In genomic region chr2:30514134-30514860, GRCh38 we compare ENCODE assay signal across 12 cellular contexts.
DNase-seq lines count a peak whose midpoint lies in the region; ATAC-seq and TF ChIP-seq lines count a peak whose summit lies in the region.
"Had no signal": no experiment of that assay in that cellular context is flagged by ENCODE, and none has a peak within 500 bp of the region (broad histone marks: within the 10 kb centered on the region; RNA-seq: fewer than 3 reads in every experiment).

No MANE protein-coding gene starts in this region.

- POLR2A ChIA-PET in HCT116 (lab: Charles Lee), result no interaction called here

- intact Hi-C loops in HCT116 (cut with micrococcal nuclease), result no loop called here
- intact Hi-C loops in right cardiac atrium (cut with DNase I), result no loop called here

- no TSS peak for BruUV-seq in HCT116 (replicated peaks; lab: Mats Ljungman, UMichigan)

- H3K4me2 ChIP-seq in HCT116 (ENCODE audit: low read length), result peak overlapping the region; percentile 45

- DNase-seq in AG08396 (ENCODE audit: low spot score) (peak; percentile 36), HCT116 (ENCODE audit: low read depth, low spot score) (no peak), amniotic epithelial cell (ENCODE audit: low read depth) (peak; percentile 55), right cardiac atrium (peak in 2 of 3 donors; percentile 30 to 62), iPS-NIHi11 (ENCODE audit: low spot score) (no peak)
- DNase-seq in activated CD4-positive, alpha-beta T cell treated with anti-CD3 and anti-CD28 coated beads for 48 hours, result no peak
- DNase-seq in activated CD4-positive, CD25-positive, alpha-beta regulatory T cell treated with anti-CD3 and anti-CD28 coated beads, Interleukin-2, amount 50 U/mL, for 72 hours, result no peak
- DNase-seq: CD4-positive, CD25-positive, alpha-beta regulatory T cell; immature natural killer cell; NCI-H2029 treated with DMSO at 0.1 percent for 48 hours had no signal

- no peak for TF ChIP-seq RAD21 in HCT116 (IDR thresholded peaks at IDR 0.05; ENCODE audit: low read depth)

- H3K9me2 ChIP-seq in HCT116 (ENCODE audit: insufficient read depth), result no peaks in the 10 kb centered on the region

- CTCF ChIA-PET in HCT116 (lab: Charles Lee), result no interaction called here

- peaks cover 23% of the 10 kb centered on the region for H4K20me1 ChIP-seq in HCT116 (ENCODE audit: insufficient read depth)

- no peak overlapping the region for H3K9ac ChIP-seq in HCT116 (ENCODE audit: low read length)

- RAD21 ChIA-PET in HCT116 (lab: Charles Lee; ENCODE audit: low non-redundant PET in 1 of 2, low total read pairs in 2 of 2, uncharacterized antibody in 2 of 2, unreplicated experiment in 2 of 2), result no interaction called here

- H3K27ac ChIP-seq in HCT116 (ENCODE audit: low read depth, low read length), result no peak overlapping the region
- H3K27ac ChIP-seq in right cardiac atrium (ENCODE audit: low read length), result no peak overlapping the region
- H3K27ac ChIP-seq: skin epidermis had no signal

- TF ChIP-seq POLR2A in HCT116 (IDR thresholded peaks at IDR 0.05; ENCODE audit: borderline replicate concordance, extremely low read depth, insufficient read depth, insufficient read length), result no peak

- H3K4me1 ChIP-seq in HCT116 (ENCODE audit: control insufficient read depth in 1 of 2, insufficient read depth in 2 of 2, low read length in 2 of 2) (peaks cover 43 to 51% of the 10 kb centered on the region in 2 experiments), right cardiac atrium (ENCODE audit: control insufficient read depth, insufficient read depth, low read length) (no peaks in the 10 kb centered on the region)

- peaks cover 0 to 3% of the 10 kb centered on the region in 2 experiments; a peak in 1 of 4 replicates for H3K36me3 ChIP-seq in HCT116 (ENCODE audit: control insufficient read depth in 1 of 2, insufficient read depth in 2 of 2, low read length in 2 of 2)

- peaks cover 68% of the 10 kb centered on the region for H3K79me2 ChIP-seq in HCT116 (ENCODE audit: insufficient read depth, low read length)

- no peaks in the 10 kb centered on the region for H3K27me3 ChIP-seq in HCT116 (ENCODE audit: insufficient read depth, low read length)
- H3K27me3 ChIP-seq in right cardiac atrium (ENCODE audit: control insufficient read depth, insufficient read depth), result no peaks in the 10 kb centered on the region

- no peak for TF ChIP-seq CTCF in HCT116 (IDR thresholded peaks at IDR 0.05 in 2 of 3, conservative IDR thresholded peaks at IDR 0.05 in 1 of 3; ENCODE audit: borderline replicate concordance in 1 of 3, insufficient read depth in 1 of 3, low read depth in 2 of 3, low read length in 2 of 3)

- H2AFZ ChIP-seq in HCT116 (ENCODE audit: low read depth, low read length, poor library complexity, severe bottlenecking), result no peak overlapping the region

- WGBS in right cardiac atrium, result 38% methylated on average over 2 of the region's 2 CpGs

- H3K9me3 ChIP-seq in HCT116 (ENCODE audit: control insufficient read depth in 1 of 2, insufficient read depth in 1 of 2, low read depth in 1 of 2, low read length in 2 of 2) (no peaks in the 10 kb centered on the region; a peak in 1 of 4 replicates), right cardiac atrium (ENCODE audit: control insufficient read depth, low read length) (no peaks in the 10 kb centered on the region)

- H3K4me3 ChIP-seq in HCT116 (replicated peaks in 1 of 2; ENCODE audit: low read depth in 1 of 2, low read length in 2 of 2) (no peak overlapping the region), right cardiac atrium (ENCODE audit: low read length) (no peak overlapping the region)
- H3K4me3 ChIP-seq: skin epidermis had no signal

- ATAC-seq in HCT116 (peak; percentile 50; the same call in 1 of the 2 replicates), right cardiac atrium (peak; percentile 87), GM19395 (IDR thresholded peaks at IDR 0.05; ENCODE audit: unreplicated experiment) (no peak)

TF ChIP-seq in HCT116, 20 proteins besides CTCF, POLR2A, EP300 and RAD21:
- TF ChIP-seq JUND (IDR thresholded peaks at IDR 0.05) (no peak), ZFX (IDR thresholded peaks at IDR 0.05) (no peak), TCF7L2 (IDR thresholded peaks at IDR 0.05; ENCODE audit: borderline replicate concordance, extremely low read depth, insufficient read depth, insufficient read length) (no peak), MAX (IDR thresholded peaks at IDR 0.05) (no peak), EGR1 (IDR thresholded peaks at IDR 0.05; ENCODE audit: low read depth) (no peak), CBX3 (IDR thresholded peaks at IDR 0.05; ENCODE audit: low read depth) (no peak), ELF1 (IDR thresholded peaks at IDR 0.05; ENCODE audit: borderline replicate concordance, low read depth) (no peak), POLR2AphosphoS5 (IDR thresholded peaks at IDR 0.05; ENCODE audit: low read depth, low read length) (no peak)

Comparison
In these comparisons a context has a peak if more than half of its experiments do, and no peak if none do; other contexts are left out.
1. DNase-seq: peak in AG08396 (single experiment), amniotic epithelial cell (single experiment) and right cardiac atrium (2 of 3); none in HCT116 (single experiment), iPS-NIHi11 (single experiment), activated CD4-positive, alpha-beta T cell treated with anti-CD3 and anti-CD28 coated beads for 48 hours (single experiment) and activated CD4-positive, CD25-positive, alpha-beta regulatory T cell treated with anti-CD3 and anti-CD28 coated beads, Interleukin-2, amount 50 U/mL, for 72 hours (single experiment).